2 cellular contexts compared by ENCODE assay signal in the genomic region with DNA sequence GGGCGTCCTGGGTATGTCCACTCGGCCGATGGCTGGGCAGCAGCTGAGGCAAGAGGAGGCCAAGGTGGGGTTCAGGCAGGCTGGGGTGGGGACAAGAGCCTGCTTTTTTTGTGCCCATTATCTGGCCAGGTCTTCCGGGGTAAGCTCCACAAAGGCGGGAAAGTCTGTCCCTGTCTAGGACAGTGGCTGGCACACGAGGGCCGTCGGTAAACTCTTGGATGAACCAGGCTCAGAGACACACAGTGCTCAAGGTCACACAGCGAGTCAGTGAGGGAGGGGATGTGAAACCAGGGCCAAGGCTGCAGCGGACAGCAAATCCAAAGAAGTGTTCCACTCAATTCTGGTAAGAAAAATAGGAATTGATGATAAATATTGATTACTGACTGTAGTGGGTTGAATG.
TF ChIP-seq lines count a peak whose summit lies in the region.

No MANE protein-coding gene starts in this region.

TF ChIP-seq in HepG2, 621 proteins besides CTCF, POLR2A, EP300 and RAD21:
- TF ChIP-seq ZNF768 (CRISPR knock-in tag; IDR thresholded peaks at IDR 0.05) (peak; percentile 94), ZFP37 (CRISPR knock-in tag; IDR thresholded peaks at IDR 0.05; ENCODE audit: borderline replicate concordance) (no peak)

TF ChIP-seq in H1, 55 proteins besides CTCF, POLR2A, EP300 and RAD21:
- TF ChIP-seq, protein P1, sequence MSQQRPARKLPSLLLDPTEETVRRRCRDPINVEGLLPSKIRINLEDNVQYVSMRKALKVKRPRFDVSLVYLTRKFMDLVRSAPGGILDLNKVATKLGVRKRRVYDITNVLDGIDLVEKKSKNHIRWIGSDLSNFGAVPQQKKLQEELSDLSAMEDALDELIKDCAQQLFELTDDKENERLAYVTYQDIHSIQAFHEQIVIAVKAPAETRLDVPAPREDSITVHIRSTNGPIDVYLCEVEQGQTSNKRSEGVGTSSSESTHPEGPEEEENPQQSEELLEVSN (IDR thresholded peaks at IDR 0.05), result peak; percentile 70; the same call in 1 of the 2 replicates
- TF ChIP-seq BRCA1 (IDR thresholded peaks at IDR 0.05; ENCODE audit: low read depth, low read length) (no peak), TBP (IDR thresholded peaks at IDR 0.05; ENCODE audit: low read depth, low read length) (no peak)
- TF ChIP-seq, protein P2, sequence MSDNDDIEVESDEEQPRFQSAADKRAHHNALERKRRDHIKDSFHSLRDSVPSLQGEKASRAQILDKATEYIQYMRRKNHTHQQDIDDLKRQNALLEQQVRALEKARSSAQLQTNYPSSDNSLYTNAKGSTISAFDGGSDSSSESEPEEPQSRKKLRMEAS (IDR thresholded peaks at IDR 0.05), result no peak
